In genomic region chr6:154508573-154509375, GRCh38 we compare ENCODE assay signal across 7 cellular contexts. TPM values are rescaled to one million over a fixed set of nuclear protein-coding genes. Genes with fewer than 3 reads are reported as not detected.
DNase-seq lines count a peak whose midpoint lies in the region; ATAC-seq and TF ChIP-seq lines count a peak whose summit lies in the region.

No MANE protein-coding gene starts in this region.

- no peaks in the 10 kb centered on the region; the same call in 1 of the 2 replicates for H4K20me1 ChIP-seq in HCT116 (ENCODE audit: insufficient read depth)
- peaks cover 29% of the 10 kb centered on the region for H4K20me1 ChIP-seq in smooth muscle cell (ENCODE audit: low read depth)

- H3K27me3 ChIP-seq in HCT116 (ENCODE audit: insufficient read depth, low read length) (no peaks in the 10 kb centered on the region), SJSA1 (replicated peaks) (no peaks in the 10 kb centered on the region), iPS DF 6.9 (ENCODE audit: control insufficient read depth, insufficient read depth, low read length) (peaks cover 15% of the 10 kb centered on the region; the same call in 1 of the 2 replicates), smooth muscle cell (ENCODE audit: low read depth) (no peaks in the 10 kb centered on the region)

- ATAC-seq in HCT116 (no peak), HG03439 (IDR thresholded peaks at IDR 0.05; ENCODE audit: unreplicated experiment) (no peak), HG03025 (IDR thresholded peaks at IDR 0.05; ENCODE audit: low FRiP score, unreplicated experiment) (no peak)

- intact Hi-C loops in HCT116 (cut with micrococcal nuclease) = loop anchor here (10.0 kb wide), 1 partner anchor 354 kb away; no protein-coding TSS in a partner anchor

- POLR2A ChIA-PET in HCT116 (lab: Charles Lee) = interaction anchor here (1.0 kb wide), 1 partner anchor 11 kb away, joined by 3 read pairs; no protein-coding TSS in a partner anchor

- RAD21 ChIA-PET in HCT116 (lab: Charles Lee; ENCODE audit: low non-redundant PET in 1 of 2, low total read pairs in 2 of 2, uncharacterized antibody in 2 of 2, unreplicated experiment in 2 of 2) = no interaction called here

- TF ChIP-seq RAD21 in HCT116 (IDR thresholded peaks at IDR 0.05; ENCODE audit: low read depth) = no peak

- no peaks in the 10 kb centered on the region for H3K9me2 ChIP-seq in HCT116 (ENCODE audit: insufficient read depth)

- H3K4me1 ChIP-seq in HCT116 (ENCODE audit: control insufficient read depth in 1 of 2, insufficient read depth in 2 of 2, low read length in 2 of 2) (peaks cover 13 to 24% of the 10 kb centered on the region in 2 experiments), SJSA1 (replicated peaks) (peaks cover 22% of the 10 kb centered on the region), iPS DF 6.9 (ENCODE audit: control insufficient read depth, insufficient read depth, low read length) (no peaks in the 10 kb centered on the region), smooth muscle cell (ENCODE audit: low read depth) (peaks cover 17% of the 10 kb centered on the region)

- TF ChIP-seq CTCF in HCT116 (IDR thresholded peaks at IDR 0.05 in 2 of 3, conservative IDR thresholded peaks at IDR 0.05 in 1 of 3; ENCODE audit: borderline replicate concordance in 1 of 3, insufficient read depth in 1 of 3, low read depth in 2 of 3, low read length in 2 of 3) = no peak
- TF ChIP-seq CTCF in smooth muscle cell (IDR thresholded peaks at IDR 0.05; ENCODE audit: borderline replicate concordance, insufficient read depth, poor library complexity, severe bottlenecking) = no peak

- H3F3A ChIP-seq in smooth muscle cell (ENCODE audit: low read depth) = peaks cover 5% of the 10 kb centered on the region

- DNase-seq in HCT116 (ENCODE audit: low read depth, low spot score) (no peak), SJSA1 (ENCODE audit: low read depth in 1 of 2, low spot score in 2 of 2) (no peak), iPS DF 6.9 (ENCODE audit: low read depth, low spot score) (no peak), smooth muscle cell (lab: John Stamatoyannopoulos, UW; ENCODE audit: unreplicated experiment) (no peak), substantia nigra (lab: John Stamatoyannopoulos, UW) (no peak)

- H3K36me3 ChIP-seq in HCT116 (ENCODE audit: control insufficient read depth in 1 of 2, insufficient read depth in 2 of 2, low read length in 2 of 2) = no peaks in the 10 kb centered on the region
- H3K36me3 ChIP-seq in SJSA1 = peaks cover 16% of the 10 kb centered on the region
- no peaks in the 10 kb centered on the region for H3K36me3 ChIP-seq in iPS DF 6.9 (ENCODE audit: control insufficient read depth, insufficient read depth, low read length)
- H3K36me3 ChIP-seq in smooth muscle cell (ENCODE audit: low read depth) = no peaks in the 10 kb centered on the region

- CTCF ChIA-PET in HCT116 (lab: Charles Lee) = interaction anchor here (4.0 kb wide), 1 partner anchor 8 kb away, joined by 21 read pairs; no protein-coding TSS in a partner anchor

- peak overlapping the region; percentile 90; the same call in 1 of the 2 replicates for H3K27ac ChIP-seq in HCT116 (ENCODE audit: low read depth, low read length)
- H3K27ac ChIP-seq in SJSA1 = no peak overlapping the region
- no peak overlapping the region for H3K27ac ChIP-seq in iPS DF 6.9 (ENCODE audit: low read length)
- no peak overlapping the region for H3K27ac ChIP-seq in smooth muscle cell (ENCODE audit: low read depth)
- H3K27ac ChIP-seq in substantia nigra (ENCODE audit: low read depth, low read length, poor library complexity, severe bottlenecking) = no peak overlapping the region

- WGBS in iPS DF 6.9 (ENCODE audit: insufficient coverage, insufficient read length) = no CpG with 5 or more reads among the region's 14 CpGs
- 40% methylated on average over 14 of the region's 14 CpGs for WGBS in smooth muscle cell (ENCODE audit: low lambda C conversion rate)

- H3K79me2 ChIP-seq in HCT116 (ENCODE audit: insufficient read depth, low read length) (peaks cover 40% of the 10 kb centered on the region), smooth muscle cell (ENCODE audit: low read depth) (peaks cover 36% of the 10 kb centered on the region)

- peak overlapping the region; percentile 88 for H3K4me2 ChIP-seq in HCT116 (ENCODE audit: low read length)
- peak overlapping the region; percentile 96 for H3K4me2 ChIP-seq in smooth muscle cell

- H3K9me3 ChIP-seq in HCT116 (ENCODE audit: control insufficient read depth in 1 of 2, insufficient read depth in 1 of 2, low read depth in 1 of 2, low read length in 2 of 2) (no peaks in the 10 kb centered on the region), SJSA1 (replicated peaks) (no peaks in the 10 kb centered on the region), iPS DF 6.9 (ENCODE audit: control insufficient read depth, insufficient read depth, low read length) (no peaks in the 10 kb centered on the region), smooth muscle cell (replicated peaks; ENCODE audit: low read depth) (no peaks in the 10 kb centered on the region)

- BruUV-seq in HCT116 (replicated peaks; lab: Mats Ljungman, UMichigan) = TSS peak; percentile 44

- no peak for TF ChIP-seq POLR2A in HCT116 (IDR thresholded peaks at IDR 0.05; ENCODE audit: borderline replicate concordance, extremely low read depth, insufficient read depth, insufficient read length)

- H3K9ac ChIP-seq in HCT116 (ENCODE audit: low read length) (peak overlapping the region; percentile 82), smooth muscle cell (ENCODE audit: low read depth) (peak overlapping the region; percentile 44)

- H2AFZ ChIP-seq in HCT116 (ENCODE audit: low read depth, low read length, poor library complexity, severe bottlenecking) (no peak overlapping the region), smooth muscle cell (ENCODE audit: low read depth) (peak overlapping the region; percentile 93)

- peak overlapping the region; percentile 78 to 82 for H3K4me3 ChIP-seq in HCT116 (replicated peaks in 1 of 2; ENCODE audit: low read depth in 1 of 2, low read length in 2 of 2)
- peak overlapping the region; percentile 88 for H3K4me3 ChIP-seq in SJSA1
- peak overlapping the region; percentile 54; the same call in 1 of the 2 replicates for H3K4me3 ChIP-seq in iPS DF 6.9 (ENCODE audit: low read length)
- H3K4me3 ChIP-seq in smooth muscle cell = peak overlapping the region; percentile 84

TF ChIP-seq in HCT116, 20 proteins besides CTCF, POLR2A, EP300 and RAD21:
- TF ChIP-seq MAX (IDR thresholded peaks at IDR 0.05) (peak; percentile 63), EGR1 (IDR thresholded peaks at IDR 0.05; ENCODE audit: low read depth) (no peak)

RNA-seq across cellular contexts. Expression of gene CNKSR3, which starts 1.7 kb away (rescaled TPM):
- total RNA-seq in HCT116 (2021; ENCODE audit: unreplicated experiment) = 15.4 TPM
- polyA plus RNA-seq in HCT116 (2012) = 5.6 and 6.7 TPM in 2 replicates
- 11.4 and 14.7 TPM in 2 replicates for total RNA-seq in SJSA1 (2014; rRNA removed; shearing (Covaris generic))
- total RNA-seq in smooth muscle cell = 5.0 and 5.1 TPM in 2 replicates
- 4.5 and 5.5 TPM in 2 replicates for polyA plus RNA-seq in smooth muscle cell
